Comparison of ENCODE assay signal across 1 cellular context in the genomic region with DNA sequence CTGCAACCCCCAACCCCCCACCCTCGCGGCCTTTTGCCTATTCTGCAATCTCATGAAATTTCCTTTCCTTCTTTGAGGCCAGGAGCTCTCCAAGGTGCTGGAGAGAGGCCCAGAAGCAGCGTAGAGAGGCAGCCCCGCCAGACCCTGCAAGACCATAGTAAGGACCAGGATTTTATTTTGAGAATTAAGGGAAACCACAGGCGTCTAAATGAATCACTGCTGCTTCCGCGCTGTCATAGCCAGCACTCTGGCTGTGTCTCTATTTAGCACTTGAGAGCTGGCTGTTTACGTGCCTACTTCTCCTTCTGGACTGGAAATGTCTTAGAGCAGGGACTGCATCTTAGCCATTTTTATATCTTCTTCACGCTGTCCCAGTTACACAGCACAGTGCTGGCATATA.
TF ChIP-seq lines count a peak whose summit lies in the region.

No MANE protein-coding gene starts in this region.

TF ChIP-seq in SK-N-SH, 30 proteins besides CTCF, POLR2A, EP300 and RAD21 (continued from another document):
- TF ChIP-seq, protein P1, sequence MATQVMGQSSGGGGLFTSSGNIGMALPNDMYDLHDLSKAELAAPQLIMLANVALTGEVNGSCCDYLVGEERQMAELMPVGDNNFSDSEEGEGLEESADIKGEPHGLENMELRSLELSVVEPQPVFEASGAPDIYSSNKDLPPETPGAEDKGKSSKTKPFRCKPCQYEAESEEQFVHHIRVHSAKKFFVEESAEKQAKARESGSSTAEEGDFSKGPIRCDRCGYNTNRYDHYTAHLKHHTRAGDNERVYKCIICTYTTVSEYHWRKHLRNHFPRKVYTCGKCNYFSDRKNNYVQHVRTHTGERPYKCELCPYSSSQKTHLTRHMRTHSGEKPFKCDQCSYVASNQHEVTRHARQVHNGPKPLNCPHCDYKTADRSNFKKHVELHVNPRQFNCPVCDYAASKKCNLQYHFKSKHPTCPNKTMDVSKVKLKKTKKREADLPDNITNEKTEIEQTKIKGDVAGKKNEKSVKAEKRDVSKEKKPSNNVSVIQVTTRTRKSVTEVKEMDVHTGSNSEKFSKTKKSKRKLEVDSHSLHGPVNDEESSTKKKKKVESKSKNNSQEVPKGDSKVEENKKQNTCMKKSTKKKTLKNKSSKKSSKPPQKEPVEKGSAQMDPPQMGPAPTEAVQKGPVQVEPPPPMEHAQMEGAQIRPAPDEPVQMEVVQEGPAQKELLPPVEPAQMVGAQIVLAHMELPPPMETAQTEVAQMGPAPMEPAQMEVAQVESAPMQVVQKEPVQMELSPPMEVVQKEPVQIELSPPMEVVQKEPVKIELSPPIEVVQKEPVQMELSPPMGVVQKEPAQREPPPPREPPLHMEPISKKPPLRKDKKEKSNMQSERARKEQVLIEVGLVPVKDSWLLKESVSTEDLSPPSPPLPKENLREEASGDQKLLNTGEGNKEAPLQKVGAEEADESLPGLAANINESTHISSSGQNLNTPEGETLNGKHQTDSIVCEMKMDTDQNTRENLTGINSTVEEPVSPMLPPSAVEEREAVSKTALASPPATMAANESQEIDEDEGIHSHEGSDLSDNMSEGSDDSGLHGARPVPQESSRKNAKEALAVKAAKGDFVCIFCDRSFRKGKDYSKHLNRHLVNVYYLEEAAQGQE (IDR thresholded peaks at IDR 0.05; ENCODE audit: low read depth, low read length), result peak; percentile 78; the same call in 1 of the 2 replicates
- TF ChIP-seq EZH2phosphoT487 (IDR thresholded peaks at IDR 0.05; ENCODE audit: borderline replicate concordance, low read depth), result no peak
TF ChIP-seq in SK-N-SH: peak in this region for 1.
